In genomic region chr20:63007722-63008488, GRCh38 we compare ENCODE assay signal across 19 cellular contexts. TPM values are rescaled to one million over a fixed set of nuclear protein-coding genes. Genes with fewer than 3 reads are reported as not detected.
A peak's percentile ranks its signal among the peaks of the same experiment; 100 is the strongest.
DNase-seq lines count a peak whose midpoint lies in the region; ATAC-seq, FAIRE-seq and TF ChIP-seq lines count a peak whose summit lies in the region.
"Had no signal": no experiment of that assay in that cellular context is flagged by ENCODE, and none has a peak within 500 bp of the region (broad histone marks: within the 10 kb centered on the region; RNA-seq: fewer than 3 reads in every experiment).

No MANE protein-coding gene starts in this region.

- H3K9me3 Mint-ChIP-seq in stimulated activated effector memory CD8-positive, alpha-beta T cell treated with anti-CD3 and anti-CD28 coated beads, Interleukin-12 subunit alpha, Interleukin-12 subunit beta, amount 100 ng/mL, for 72 hours, result peaks cover under 1% of the 10 kb centered on the region
- H3K9me3 Mint-ChIP-seq in chondrocyte (ENCODE audit: low read depth), result peaks cover under 1% of the 10 kb centered on the region

- H3K36me3 ChIP-seq in right atrium auricular region (no peaks in the 10 kb centered on the region), endothelial cell of umbilical vein (ENCODE audit: control insufficient read depth in 2 of 2, extremely low read depth in 1 of 2, insufficient read depth in 2 of 2, low read length in 2 of 2) (no peaks in the 10 kb centered on the region)
- H3K36me3 ChIP-seq: left ventricle myocardium inferior, prostate gland had no signal

- H3K36me3 Mint-ChIP-seq in stimulated activated effector memory CD8-positive, alpha-beta T cell treated with anti-CD3 and anti-CD28 coated beads, Interleukin-12 subunit alpha, Interleukin-12 subunit beta, amount 100 ng/mL, for 72 hours, result peaks cover 9% of the 10 kb centered on the region
- peaks cover 2% of the 10 kb centered on the region for H3K36me3 Mint-ChIP-seq in chondrocyte (ENCODE audit: low read depth)

- no peaks in the 10 kb centered on the region for H3K79me2 ChIP-seq in endothelial cell of umbilical vein (ENCODE audit: control insufficient read depth, insufficient read depth, low read length)

- TF ChIP-seq CTCF in right atrium auricular region (IDR thresholded peaks at IDR 0.05) (no peak), endothelial cell of umbilical vein (IDR thresholded peaks at IDR 0.05; ENCODE audit: extremely low read depth in 1 of 2, insufficient read depth in 1 of 2, low read depth in 1 of 2, low read length in 2 of 2) (no peak), chondrocyte (IDR thresholded peaks at IDR 0.05) (no peak)

- DNase-seq in Right ventricle myocardium inferior (ENCODE audit: missing footprints), result peak; percentile 37
- DNase-seq in right atrium auricular region (ENCODE audit: low spot score), result no peak
- DNase-seq in Jurkat, Clone E6-1 (ENCODE audit: low read depth, low spot score), result peak; percentile 41
- no peak for DNase-seq in endothelial cell of umbilical vein (ENCODE audit: low read depth, low spot score)
- peak in 1 of 2 donors; percentile 57 for DNase-seq in stimulated activated effector memory CD8-positive, alpha-beta T cell treated with anti-CD3 and anti-CD28 coated beads, Interleukin-12 subunit alpha, Interleukin-12 subunit beta, amount 100 ng/mL, for 72 hours (ENCODE audit: low spot score in 2 of 2)
- DNase-seq in chondrocyte (ENCODE audit: low spot score), result no peak
- DNase-seq: GF-D8, GOT3, left ventricle myocardium inferior, NCI-H187, NCI-H510A had no signal

- no peaks in the 10 kb centered on the region for H3K9me1 ChIP-seq in endothelial cell of umbilical vein (replicated peaks; ENCODE audit: control insufficient read depth, extremely low read depth, insufficient read depth, low read length)

- FAIRE-seq in endothelial cell of umbilical vein (lab: Jason Lieb, UNC), result no peak
- FAIRE-seq: frontal cortex, GM12892 had no signal

- POLR2A ChIA-PET in endothelial cell of umbilical vein (lab: Charles Lee), result no interaction called here

- H3K27me3 ChIP-seq in right atrium auricular region, result peaks cover 42 to 61% of the 10 kb centered on the region in 2 donors
- peaks cover 66 to 79% of the 10 kb centered on the region in 2 experiments for H3K27me3 ChIP-seq in endothelial cell of umbilical vein (ENCODE audit: control insufficient read depth in 2 of 2, insufficient read depth in 2 of 2, low read length in 2 of 2)

- H3K4me2 ChIP-seq in endothelial cell of umbilical vein (ENCODE audit: insufficient read depth, low read length), result no peak overlapping the region

- intact Hi-C loops in Right ventricle myocardium inferior (cut with DNase I), result loop anchor here (2.0 kb wide), 1 partner anchor 107 kb away; no protein-coding TSS in a partner anchor
- intact Hi-C loops in endothelial cell of umbilical vein (cut with micrococcal nuclease), result no loop called here

- H3K27ac ChIP-seq in right atrium auricular region, result no peak overlapping the region
- no peak overlapping the region for H3K27ac ChIP-seq in endothelial cell of umbilical vein (ENCODE audit: insufficient read depth, low read depth, low read length)
- H3K27ac ChIP-seq: left ventricle myocardium inferior, prostate gland had no signal

- H3K9me3 ChIP-seq in right atrium auricular region (peaks cover 2 to 6% of the 10 kb centered on the region in 2 donors), endothelial cell of umbilical vein (replicated peaks; ENCODE audit: control insufficient read depth, insufficient read depth, low read length) (no peaks in the 10 kb centered on the region)
- H3K9me3 ChIP-seq: prostate gland had no signal

- H3K4me1 Mint-ChIP-seq in stimulated activated effector memory CD8-positive, alpha-beta T cell treated with anti-CD3 and anti-CD28 coated beads, Interleukin-12 subunit alpha, Interleukin-12 subunit beta, amount 100 ng/mL, for 72 hours, result peaks cover 31% of the 10 kb centered on the region
- peaks cover 4% of the 10 kb centered on the region for H3K4me1 Mint-ChIP-seq in chondrocyte (ENCODE audit: low read depth)

- H3K9ac ChIP-seq in endothelial cell of umbilical vein (replicated peaks; ENCODE audit: extremely low read depth, insufficient read depth, low read length), result no peak overlapping the region

- no peak overlapping the region for H3K27ac Mint-ChIP-seq in stimulated activated effector memory CD8-positive, alpha-beta T cell treated with anti-CD3 and anti-CD28 coated beads, Interleukin-12 subunit alpha, Interleukin-12 subunit beta, amount 100 ng/mL, for 72 hours
- H3K27ac Mint-ChIP-seq in chondrocyte (ENCODE audit: unreplicated experiment), result no peak overlapping the region

- H3K4me1 ChIP-seq in right atrium auricular region, result peaks cover 0 to 35% of the 10 kb centered on the region in 2 donors
- no peaks in the 10 kb centered on the region for H3K4me1 ChIP-seq in endothelial cell of umbilical vein (ENCODE audit: control insufficient read depth, extremely low read depth, insufficient read depth, low read length)

- no TSS peak for BruUV-seq in endothelial cell of umbilical vein (replicated peaks; lab: Mats Ljungman, UMichigan)

- peaks cover 35% of the 10 kb centered on the region for H3K27me3 Mint-ChIP-seq in chondrocyte (ENCODE audit: low read depth)

- H2AFZ ChIP-seq in endothelial cell of umbilical vein (ENCODE audit: low read depth, low read length), result no peak overlapping the region

- CTCF ChIA-PET in endothelial cell of umbilical vein (lab: Charles Lee), result interaction anchor here (1.0 to 1.8 kb wide), 6 partner anchors 14 to 185 kb away, joined by 3 to 35 read pairs (median 8); no protein-coding TSS in a partner anchor

- H3K4me3 Mint-ChIP-seq in stimulated activated effector memory CD8-positive, alpha-beta T cell treated with anti-CD3 and anti-CD28 coated beads, Interleukin-12 subunit alpha, Interleukin-12 subunit beta, amount 100 ng/mL, for 72 hours, result peak overlapping the region; percentile 75
- H3K4me3 Mint-ChIP-seq in chondrocyte (ENCODE audit: unreplicated experiment), result no peak overlapping the region

- TF ChIP-seq POLR2A in endothelial cell of umbilical vein (IDR thresholded peaks at IDR 0.05; ENCODE audit: low read depth, low read length), result no peak

- H3K4me3 ChIP-seq in right atrium auricular region, result peak overlapping the region in 1 of 2 donors; percentile 30
- H3K4me3 ChIP-seq in Jurkat, Clone E6-1 (ENCODE audit: low read length), result peak overlapping the region; percentile 83
- H3K4me3 ChIP-seq in endothelial cell of umbilical vein (replicated peaks in 1 of 3; ENCODE audit: insufficient read depth in 1 of 3, low read depth in 1 of 3, low read length in 3 of 3), result no peak overlapping the region
- H3K4me3 ChIP-seq: prostate gland had no signal

- ATAC-seq in Right ventricle myocardium inferior (no peak), GM21423 (IDR thresholded peaks at IDR 0.05; ENCODE audit: unreplicated experiment) (no peak), HG03045 (IDR thresholded peaks at IDR 0.05; ENCODE audit: unreplicated experiment) (no peak)
- ATAC-seq in stimulated activated effector memory CD8-positive, alpha-beta T cell treated with anti-CD3 and anti-CD28 coated beads, Interleukin-12 subunit alpha, Interleukin-12 subunit beta, amount 100 ng/mL, for 72 hours, result no peak

- H4K20me1 ChIP-seq in endothelial cell of umbilical vein (replicated peaks; ENCODE audit: control insufficient read depth, extremely low read depth, insufficient read depth, low read length), result no peaks in the 10 kb centered on the region

- dilution Hi-C loops in endothelial cell of umbilical vein (cut with MboI; ENCODE audit: extremely low pct_ligation_motif_present, low sequenced_read_pairs), result no loop called here

TF ChIP-seq in endothelial cell of umbilical vein, 7 proteins besides CTCF, POLR2A, EP300 and RAD21:
- TF ChIP-seq POLR2AphosphoS5 (IDR thresholded peaks at IDR 0.05; ENCODE audit: insufficient read depth, low read depth, low read length), result no peak
- TF ChIP-seq MYC (IDR thresholded peaks at IDR 0.05; ENCODE audit: low read depth, low read length), result no peak
- peak; percentile 67 for TF ChIP-seq EZH2 (IDR thresholded peaks at IDR 0.05; ENCODE audit: borderline replicate concordance, low read depth, low read length, severe bottlenecking)
TF ChIP-seq in endothelial cell of umbilical vein: peak in this region for 1.

RNA-seq across cellular contexts. Expression of gene BHLHE23, which starts 1.1 kb away (rescaled TPM):
- total RNA-seq in Right ventricle myocardium inferior (not detected), right atrium auricular region (not detected), endothelial cell of umbilical vein (not detected in 2 replicates), chondrocyte (not detected in 3 replicates)
- 2.4 TPM for polyA plus RNA-seq in Jurkat, Clone E6-1 (2012; ENCODE audit: insufficient read depth, insufficient read length)
- not detected in 2 replicates for polyA plus RNA-seq in endothelial cell of umbilical vein
- not detected in 2 replicates for polyA plus RNA-seq in endothelial cell of umbilical vein (2011; cell fraction: cytosol; rRNA removed)
- not detected in 2 replicates for polyA plus RNA-seq in endothelial cell of umbilical vein (2011; cell fraction: nucleus; rRNA removed)
- not detected in 2 replicates for polyA plus RNA-seq in endothelial cell of umbilical vein (2012)
- not detected in 2 replicates for polyA minus RNA-seq in endothelial cell of umbilical vein
- not detected for polyA minus RNA-seq in endothelial cell of umbilical vein (2011; cell fraction: cytosol; rRNA and poly(A)+ RNA removed)
- not detected in 2 replicates for polyA minus RNA-seq in endothelial cell of umbilical vein (2011; cell fraction: nucleus; rRNA and poly(A)+ RNA removed)
- total RNA-seq: cerebellum, frontal cortex, left ventricle myocardium inferior, LHCN-M2 had no signal
- polyA plus RNA-seq: adipose tissue had no signal

RNA-seq across cellular contexts. Expression of gene SLC17A9, which starts 55.4 kb away (rescaled TPM):
- total RNA-seq in Right ventricle myocardium inferior, result 0.41 TPM
- total RNA-seq in right atrium auricular region, result 1 to 10 TPM; 1.3 to 1.8 TPM
- polyA plus RNA-seq in Jurkat, Clone E6-1 (2012; ENCODE audit: insufficient read depth, insufficient read length), result 3.1 TPM
- total RNA-seq in endothelial cell of umbilical vein, result 44.5 and 49.4 TPM in 2 replicates
- 38.2 and 48.3 TPM in 2 replicates for polyA plus RNA-seq in endothelial cell of umbilical vein
- polyA plus RNA-seq in endothelial cell of umbilical vein (2011; cell fraction: cytosol; rRNA removed), result 9.6 and 15.4 TPM in 2 replicates
- 182 and 237 TPM in 2 replicates for polyA plus RNA-seq in endothelial cell of umbilical vein (2011; cell fraction: nucleus; rRNA removed)
- 22.2 and 38.9 TPM in 2 replicates for polyA plus RNA-seq in endothelial cell of umbilical vein (2012)
- polyA minus RNA-seq in endothelial cell of umbilical vein, result 10.8 and 19.6 TPM in 2 replicates
- polyA minus RNA-seq in endothelial cell of umbilical vein (2011; cell fraction: cytosol; rRNA and poly(A)+ RNA removed), result not detected
- 26.9 and 30.8 TPM in 2 replicates for polyA minus RNA-seq in endothelial cell of umbilical vein (2011; cell fraction: nucleus; rRNA and poly(A)+ RNA removed)
- 0.24 to 1.2 TPM (median 0.79 TPM) in 3 replicates for total RNA-seq in chondrocyte
- total RNA-seq: LHCN-M2 had no signal

Comparison
In these comparisons a context has a peak if more than half of its experiments do, and no peak if none do; other contexts are left out.
1. DNase-seq: peak in Right ventricle myocardium inferior (single experiment) and Jurkat, Clone E6-1 (single experiment); none in right atrium auricular region (single experiment), endothelial cell of umbilical vein (single experiment) and chondrocyte (single experiment).
2. RNA of gene SLC17A9, which starts 55.4 kb away (total RNA-seq): 44.5 to 49.4 TPM in endothelial cell of umbilical vein; 1.3 to 1.8 TPM in right atrium auricular region, 0.24 to 1.2 TPM in chondrocyte and 0.41 TPM in Right ventricle myocardium inferior (single experiment); every median in the first group is over 10 times any median in the second.